In the genomic region with DNA sequence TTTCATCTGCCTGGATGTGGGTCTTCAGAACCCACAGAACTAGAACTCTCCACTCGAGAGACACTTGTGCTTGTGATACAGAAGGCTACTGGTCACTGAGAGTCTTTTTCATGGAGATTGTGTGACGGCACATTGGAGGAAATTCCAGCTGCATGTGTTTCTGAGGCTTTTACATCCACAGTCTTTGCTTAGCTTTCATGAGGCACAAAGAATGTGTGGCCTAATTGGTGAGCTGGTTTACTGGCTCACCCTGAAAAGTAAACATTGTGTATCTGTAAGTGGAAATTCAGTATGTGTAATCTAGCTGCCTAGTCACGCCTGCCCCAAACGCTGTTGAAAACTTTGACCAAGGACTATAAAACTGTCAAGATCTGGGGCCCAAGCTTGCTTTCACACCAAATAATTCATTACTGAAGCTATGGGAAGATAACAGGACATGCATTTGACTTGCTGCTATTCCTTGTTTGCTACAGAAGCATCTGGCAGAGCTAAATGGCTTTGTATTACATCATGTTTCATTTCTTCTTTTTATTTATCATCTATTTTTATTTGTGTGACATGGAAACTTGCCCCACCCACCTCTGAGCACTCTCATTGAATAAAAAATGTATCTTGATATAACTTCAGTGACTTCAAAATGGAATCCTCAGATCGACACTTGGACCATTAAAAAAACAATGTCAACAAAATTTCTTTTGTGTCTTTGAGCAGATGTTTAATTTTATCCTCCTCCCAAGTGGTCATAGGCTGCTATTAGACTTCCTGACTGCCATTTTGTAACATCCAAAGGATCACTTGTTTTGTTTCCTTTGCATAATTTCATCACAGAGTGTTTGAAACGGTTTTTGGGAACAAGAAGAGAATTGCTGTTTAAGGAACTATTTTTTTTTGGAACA, we compare ENCODE assay signal across 9 cellular contexts.
DNase-seq lines count a peak whose midpoint lies in the region; ATAC-seq and TF ChIP-seq lines count a peak whose summit lies in the region.
"Had no signal": no experiment of that assay in that cellular context is flagged by ENCODE, and none has a peak within 500 bp of the region (broad histone marks: within the 10 kb centered on the region; RNA-seq: fewer than 3 reads in every experiment).

No MANE protein-coding gene starts in this region.

- H3K9me3 Mint-ChIP-seq in mesothelial cell of epicardium, result peaks cover 5% of the 10 kb centered on the region
- no peaks in the 10 kb centered on the region for H3K9me3 Mint-ChIP-seq in activated T-cell treated with anti-CD3 and anti-CD28 coated beads, Interleukin-2, amount 50 U/mL, for 4 hours

- peaks cover 0 to 2% of the 10 kb centered on the region in 2 donors for H3K4me1 ChIP-seq in esophagus (ENCODE audit: control insufficient read depth in 2 of 2, insufficient read depth in 2 of 2, low read length in 1 of 2)

- H3K27ac Mint-ChIP-seq in mesothelial cell of epicardium, result no peak overlapping the region

- no peaks in the 10 kb centered on the region for H3K9me3 ChIP-seq in esophagus (ENCODE audit: control insufficient read depth in 2 of 2, insufficient read depth in 1 of 2, low read depth in 1 of 2, low read length in 1 of 2)

- H3K27me3 Mint-ChIP-seq in mesothelial cell of epicardium (ENCODE audit: low read depth), result peaks cover 6% of the 10 kb centered on the region
- H3K27me3 Mint-ChIP-seq in activated T-cell treated with anti-CD3 and anti-CD28 coated beads, Interleukin-2, amount 50 U/mL, for 4 hours (ENCODE audit: low read depth), result no peaks in the 10 kb centered on the region

- DNase-seq in GM04504 (ENCODE audit: low read depth) (peak; percentile 99), NCI-H510A (lab: John Stamatoyannopoulos, UW) (peak; percentile 47), renal cortical epithelial cell (ENCODE audit: low read depth) (peak; percentile 93), GM19240 (ENCODE audit: insufficient read length, low spot score) (no peak), NCI-H524 treated with DMSO at 0.1 percent for 48 hours (lab: John Stamatoyannopoulos, UW) (no peak), mesothelial cell of epicardium (ENCODE audit: low spot score in 2 of 2, unreplicated experiment in 2 of 2) (no peak)
- no peak for DNase-seq in activated T-cell treated with anti-CD3 and anti-CD28 coated beads, Interleukin-2, amount 50 U/mL, for 4 hours

- peaks cover 1% of the 10 kb centered on the region for H3K36me3 Mint-ChIP-seq in mesothelial cell of epicardium
- no peaks in the 10 kb centered on the region for H3K36me3 Mint-ChIP-seq in activated T-cell treated with anti-CD3 and anti-CD28 coated beads, Interleukin-2, amount 50 U/mL, for 4 hours (ENCODE audit: insufficient read depth)

- peaks cover 14% of the 10 kb centered on the region for H3K4me1 Mint-ChIP-seq in mesothelial cell of epicardium
- no peaks in the 10 kb centered on the region for H3K4me1 Mint-ChIP-seq in activated T-cell treated with anti-CD3 and anti-CD28 coated beads, Interleukin-2, amount 50 U/mL, for 4 hours (ENCODE audit: low read depth)

- H3K36me3 ChIP-seq in esophagus (ENCODE audit: control insufficient read depth in 2 of 2, insufficient read depth in 2 of 2, low read length in 1 of 2), result no peaks in the 10 kb centered on the region

- no peak overlapping the region for H3K4me3 Mint-ChIP-seq in mesothelial cell of epicardium
- H3K4me3 Mint-ChIP-seq in activated T-cell treated with anti-CD3 and anti-CD28 coated beads, Interleukin-2, amount 50 U/mL, for 4 hours, result no peak overlapping the region

- WGBS in esophagus, 2 donors, result 38 to 40% methylated on average over 6 of the region's 6 CpGs

- TF ChIP-seq CTCF in mesothelial cell of epicardium (IDR thresholded peaks at IDR 0.05; ENCODE audit: unreplicated experiment), result no peak

- no peak overlapping the region for H3K4me3 ChIP-seq in esophagus (ENCODE audit: low read depth in 1 of 2, low read length in 2 of 2)

- ATAC-seq in activated T-cell treated with anti-CD3 and anti-CD28 coated beads, Interleukin-2, amount 50 U/mL, for 4 hours, result no peak

- H3K27ac ChIP-seq in esophagus (ENCODE audit: low read depth in 2 of 2, low read length in 1 of 2), result peak overlapping the region; percentile 24 to 51
- H3K27ac ChIP-seq: HL-60 had no signal

- no peaks in the 10 kb centered on the region for H3K27me3 ChIP-seq in esophagus (ENCODE audit: control insufficient read depth in 1 of 2, insufficient read depth in 2 of 2, low read length in 2 of 2)

Comparison
In these comparisons a context has a peak if more than half of its experiments do, and no peak if none do; other contexts are left out.
1. DNase-seq: peak in GM04504 (single experiment), NCI-H510A (single experiment) and renal cortical epithelial cell (single experiment); none in GM19240 (single experiment), NCI-H524 treated with DMSO at 0.1 percent for 48 hours (single experiment), mesothelial cell of epicardium (0 of 2) and activated T-cell treated with anti-CD3 and anti-CD28 coated beads, Interleukin-2, amount 50 U/mL, for 4 hours (single experiment).